8 cellular contexts compared by ENCODE assay signal in genomic region chr1:161021168-161021958, GRCh38. TPM values are rescaled to one million over a fixed set of nuclear protein-coding genes. Genes with fewer than 3 reads are reported as not detected.
DNase-seq lines count a peak whose midpoint lies in the region; ATAC-seq and TF ChIP-seq lines count a peak whose summit lies in the region.

No MANE protein-coding gene starts in this region.

- ATAC-seq in HG03439 (IDR thresholded peaks at IDR 0.05; ENCODE audit: unreplicated experiment): peak; percentile 77

- POLR2A ChIA-PET in BJ (lab: Charles Lee): interaction anchor here (0.6 kb wide), 1 partner anchor 71 kb away, joined by 3 read pairs; no protein-coding TSS in a partner anchor

- peaks cover 6% of the 10 kb centered on the region for H3K4me1 ChIP-seq in ectodermal cell (ENCODE audit: control insufficient read depth, insufficient read depth, low read length)

- no peaks in the 10 kb centered on the region for H3K36me3 ChIP-seq in BJ (ENCODE audit: control insufficient read depth, insufficient read depth, low read length)
- H3K36me3 ChIP-seq in ectodermal cell (ENCODE audit: control insufficient read depth, insufficient read depth, low read length): no peaks in the 10 kb centered on the region

- H3K9me3 ChIP-seq in ectodermal cell (ENCODE audit: control insufficient read depth, low read length): no peaks in the 10 kb centered on the region

- no peak for DNase-seq in BJ (ENCODE audit: low read depth)
- peak; percentile 87 for DNase-seq in GM19240 (ENCODE audit: insufficient read length, low spot score)
- DNase-seq in NCI-H748 (lab: John Stamatoyannopoulos, UW; ENCODE audit: unreplicated experiment): peak; percentile 99
- DNase-seq in activated CD4-positive, alpha-beta T cell treated with anti-CD3 and anti-CD28 coated beads, Interleukin-2, amount 50 U/mL, for 48 hours: peak; percentile 83 to 85
- peak; percentile 70 to 84 for DNase-seq in lung microvascular endothelial cell (ENCODE audit: low read depth in 2 of 2)
- DNase-seq in stimulated activated CD8-positive, alpha-beta memory T cell treated with anti-CD3 and anti-CD28 coated beads, Interleukin-12 subunit alpha, Interleukin-12 subunit beta, amount 100 ng/mL, for 1 hour (ENCODE audit: low read depth): peak; percentile 75

- H3K27ac ChIP-seq in ectodermal cell (ENCODE audit: insufficient read depth, low read depth, low read length, poor library complexity, severe bottlenecking): no peak overlapping the region

- WGBS in ectodermal cell, 2 experiments: 15 to 16% methylated on average over 34 of the region's 34 CpGs

- H3K27me3 ChIP-seq in BJ (ENCODE audit: control insufficient read depth, insufficient read depth, low read length): peaks cover 21% of the 10 kb centered on the region
- H3K27me3 ChIP-seq in ectodermal cell (ENCODE audit: control insufficient read depth, insufficient read depth, low read length, poor library complexity, severe bottlenecking): no peaks in the 10 kb centered on the region

- H3K4me3 ChIP-seq in BJ (ENCODE audit: low read depth, low read length) (peak overlapping the region; percentile 32), ectodermal cell (ENCODE audit: insufficient read depth, low read depth, low read length) (peak overlapping the region; percentile 78)

- TF ChIP-seq CTCF in BJ (IDR thresholded peaks at IDR 0.05; ENCODE audit: insufficient read depth, low read depth, low read length): no peak

- CTCF ChIA-PET in BJ (lab: Yijun Ruan, JAX): interaction anchor here (0.6 to 1.9 kb wide), 8 partner anchors 9 to 80 kb away, joined by 3 to 8 read pairs (median 3); partner anchors contain the start of gene TSTD1

RNA-seq across cellular contexts. Expression of gene F11R, which starts 0.4 kb away (rescaled TPM):
- 1.3 and 1.8 TPM in 2 replicates for polyA plus RNA-seq in BJ (2011; rRNA removed)
- 0.33 and 0.46 TPM in 2 replicates for polyA minus RNA-seq in BJ (2011; rRNA and poly(A)+ RNA removed)
- 53.9 TPM for polyA plus RNA-seq in ectodermal cell (2013, experiment 1 of 4)
- polyA plus RNA-seq in ectodermal cell (2013, experiment 2 of 4): 54.9 TPM
- 48.4 TPM for polyA plus RNA-seq in ectodermal cell (2013, experiment 3 of 4)
- polyA plus RNA-seq in ectodermal cell (2013, experiment 4 of 4): 47.4 TPM
- total RNA-seq in lung microvascular endothelial cell: 49.3 and 150 TPM in 2 replicates

RNA-seq across cellular contexts. Expression of gene TSTD1, which starts 17.4 kb away (rescaled TPM):
- 0.22 and 0.26 TPM in 2 replicates for polyA plus RNA-seq in BJ (2011; rRNA removed)
- 0.41 TPM in 1 of 2 replicates, not detected in the other for polyA minus RNA-seq in BJ (2011; rRNA and poly(A)+ RNA removed)
- polyA plus RNA-seq in ectodermal cell (2013, experiment 1 of 4): 57.6 TPM
- polyA plus RNA-seq in ectodermal cell (2013, experiment 2 of 4): 54.1 TPM
- polyA plus RNA-seq in ectodermal cell (2013, experiment 3 of 4): 52.0 TPM
- polyA plus RNA-seq in ectodermal cell (2013, experiment 4 of 4): 63.6 TPM
- total RNA-seq in lung microvascular endothelial cell: 1.7 and 7.1 TPM in 2 replicates

RNA-seq across cellular contexts. Expression of gene USF1, which starts 24.4 kb away (rescaled TPM):
- 33.0 and 40.4 TPM in 2 replicates for polyA plus RNA-seq in BJ (2011; rRNA removed)
- polyA minus RNA-seq in BJ (2011; rRNA and poly(A)+ RNA removed): 57.8 and 93.4 TPM in 2 replicates
- polyA plus RNA-seq in ectodermal cell (2013, experiment 1 of 4): 83.4 TPM
- polyA plus RNA-seq in ectodermal cell (2013, experiment 2 of 4): 73.6 TPM
- polyA plus RNA-seq in ectodermal cell (2013, experiment 3 of 4): 62.7 TPM
- 62.8 TPM for polyA plus RNA-seq in ectodermal cell (2013, experiment 4 of 4)
- 83.0 and 105 TPM in 2 replicates for total RNA-seq in lung microvascular endothelial cell

RNA-seq across cellular contexts. Expression of gene ARHGAP30, which starts 48.3 kb away (rescaled TPM):
- polyA plus RNA-seq in BJ (2011; rRNA removed): not detected in 2 replicates
- 0.05 TPM in 1 of 2 replicates, not detected in the other for polyA minus RNA-seq in BJ (2011; rRNA and poly(A)+ RNA removed)
- polyA plus RNA-seq in ectodermal cell (2013, experiment 1 of 4): not detected
- 0.07 TPM for polyA plus RNA-seq in ectodermal cell (2013, experiment 2 of 4)
- polyA plus RNA-seq in ectodermal cell (2013, experiment 3 of 4): not detected
- polyA plus RNA-seq in ectodermal cell (2013, experiment 4 of 4): not detected
- total RNA-seq in lung microvascular endothelial cell: not detected in 2 replicates
